9 cellular contexts compared by ENCODE assay signal in the genomic region with DNA sequence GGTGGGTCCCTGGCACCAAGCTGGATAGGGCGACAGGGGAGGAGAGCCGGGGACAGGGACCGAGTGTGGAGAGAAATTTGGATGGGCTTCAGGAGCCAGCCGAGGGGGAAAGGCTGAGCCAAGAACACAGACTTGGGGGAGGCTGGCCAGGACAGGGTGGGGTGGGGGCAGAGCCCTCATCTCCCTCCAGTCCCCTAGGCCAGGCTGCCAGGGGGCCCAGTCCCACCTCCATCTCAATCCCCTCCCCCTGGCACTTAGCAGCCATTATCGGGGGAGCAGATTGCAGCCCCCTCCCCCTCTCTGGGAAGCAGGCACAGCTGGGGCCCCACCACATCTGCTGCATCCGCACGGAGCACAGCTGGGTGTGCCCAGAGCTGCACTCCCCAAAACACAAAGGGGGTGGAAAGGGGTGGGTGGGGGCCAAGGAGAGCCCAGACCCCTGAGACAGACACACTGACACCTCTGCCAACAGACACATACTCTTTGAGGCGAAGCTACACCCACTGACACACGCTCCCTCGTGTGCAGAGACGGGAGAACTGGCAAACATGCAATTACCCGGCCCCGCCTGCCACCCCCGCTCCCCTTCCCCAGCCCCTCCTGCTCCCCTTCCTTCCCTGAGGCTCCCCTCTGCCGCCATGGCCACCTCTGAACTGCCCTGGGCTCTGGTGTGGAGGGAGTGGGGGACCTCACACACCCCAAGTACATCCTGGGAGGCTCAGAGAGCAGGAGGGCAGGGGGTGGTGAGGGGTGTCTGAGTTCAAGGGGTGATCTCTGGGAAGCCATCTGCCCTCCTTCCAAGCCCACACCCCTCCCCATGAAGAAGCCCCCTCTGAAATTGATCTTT. TPM values are rescaled to one million over a fixed set of nuclear protein-coding genes. Genes with fewer than 3 reads are reported as not detected.
A peak's percentile ranks its signal among the peaks of the same experiment; 100 is the strongest.
DNase-seq lines count a peak whose midpoint lies in the region; ATAC-seq and TF ChIP-seq lines count a peak whose summit lies in the region.
"Had no signal": no experiment of that assay in that cellular context is flagged by ENCODE, and none has a peak within 500 bp of the region (broad histone marks: within the 10 kb centered on the region; RNA-seq: fewer than 3 reads in every experiment).

No MANE protein-coding gene starts in this region.

- peaks cover 19% of the 10 kb centered on the region for H3K4me1 Mint-ChIP-seq in activated CD4-positive, alpha-beta T cell treated with anti-CD3 and anti-CD28 coated beads for 36 hours
- peaks cover 14% of the 10 kb centered on the region for H3K4me1 Mint-ChIP-seq in activated CD4-positive, alpha-beta T cell treated with anti-CD3 and anti-CD28 coated beads, Interleukin-2, amount 10 ng/mL, durations not matched to agents 24 days and 14 days
- peaks cover 13% of the 10 kb centered on the region for H3K4me1 Mint-ChIP-seq in stimulated activated naive CD8-positive, alpha-beta T cell treated with anti-CD3 and anti-CD28 coated beads, Interleukin-15, Interleukin-2, amounts not matched to agents 100 ng/mL and 50 ng/mL, for 24 hours (ENCODE audit: low read depth)

- no peak for TF ChIP-seq POLR2A in gastroesophageal sphincter (IDR thresholded peaks at IDR 0.05)
- no peak for TF ChIP-seq POLR2A in tibial nerve (IDR thresholded peaks at IDR 0.05)

- H3K4me3 ChIP-seq in Loucy (ENCODE audit: low read length, poor library complexity, severe bottlenecking) (peak overlapping the region; percentile 17), gastroesophageal sphincter (no peak overlapping the region), brain microvascular endothelial cell (ENCODE audit: low read depth, low read length) (no peak overlapping the region), tibial nerve (no peak overlapping the region)
- H3K4me3 ChIP-seq: skin epidermis had no signal

- H3K4me1 ChIP-seq in Loucy (ENCODE audit: insufficient read depth, low read length, poor library complexity, severe bottlenecking) (peaks cover 2% of the 10 kb centered on the region), gastroesophageal sphincter (peaks cover 0 to 35% (median 16%) of the 10 kb centered on the region in 3 donors), tibial nerve (peaks cover 0 to 49% (median 12%) of the 10 kb centered on the region in 4 donors)

- peaks cover 22% of the 10 kb centered on the region for H3K36me3 Mint-ChIP-seq in activated CD4-positive, alpha-beta T cell treated with anti-CD3 and anti-CD28 coated beads for 36 hours (ENCODE audit: low read depth)
- peaks cover 15% of the 10 kb centered on the region for H3K36me3 Mint-ChIP-seq in activated CD4-positive, alpha-beta T cell treated with anti-CD3 and anti-CD28 coated beads, Interleukin-2, amount 10 ng/mL, durations not matched to agents 24 days and 14 days (ENCODE audit: low read depth)
- peaks cover 17% of the 10 kb centered on the region for H3K36me3 Mint-ChIP-seq in stimulated activated naive CD8-positive, alpha-beta T cell treated with anti-CD3 and anti-CD28 coated beads, Interleukin-15, Interleukin-2, amounts not matched to agents 100 ng/mL and 50 ng/mL, for 24 hours (ENCODE audit: low read depth)

- H3K9ac ChIP-seq in Loucy (ENCODE audit: low read depth, low read length, poor library complexity, severe bottlenecking) = no peak overlapping the region

- POLR2A ChIA-PET in activated CD4-positive, alpha-beta T cell treated with anti-CD3 and anti-CD28 coated beads for 36 hours (lab: Charles Lee) = interaction anchor here (1.4 kb wide), 1 partner anchor 21 kb away, joined by 4 read pairs; no protein-coding TSS in a partner anchor

- H3K27me3 Mint-ChIP-seq in activated CD4-positive, alpha-beta T cell treated with anti-CD3 and anti-CD28 coated beads for 36 hours = peaks cover 42% of the 10 kb centered on the region
- H3K27me3 Mint-ChIP-seq in activated CD4-positive, alpha-beta T cell treated with anti-CD3 and anti-CD28 coated beads, Interleukin-2, amount 10 ng/mL, durations not matched to agents 24 days and 14 days = peaks cover 42% of the 10 kb centered on the region
- peaks cover 39% of the 10 kb centered on the region for H3K27me3 Mint-ChIP-seq in stimulated activated naive CD8-positive, alpha-beta T cell treated with anti-CD3 and anti-CD28 coated beads, Interleukin-15, Interleukin-2, amounts not matched to agents 100 ng/mL and 50 ng/mL, for 24 hours

- H3K9me2 ChIP-seq in Loucy (replicated peaks; ENCODE audit: low read depth, low read length) = no peaks in the 10 kb centered on the region

- H3K27me3 ChIP-seq in Loucy (ENCODE audit: insufficient read depth, low read length, poor library complexity, severe bottlenecking) (peaks cover 5% of the 10 kb centered on the region), gastroesophageal sphincter (peaks cover 41% of the 10 kb centered on the region), brain microvascular endothelial cell (replicated peaks) (peaks cover 37% of the 10 kb centered on the region), tibial nerve (peaks cover 0 to 58% of the 10 kb centered on the region in 2 donors)

- H2AFZ ChIP-seq in Loucy (ENCODE audit: low read length) = no peak overlapping the region

- intact Hi-C loops in activated CD4-positive, alpha-beta T cell treated with anti-CD3 and anti-CD28 coated beads for 36 hours (cut with DNase I, micrococcal nuclease) = loop anchor here in 1 of 2 experiments (10.0 kb wide), 1 partner anchor 1494 kb away; no protein-coding TSS in a partner anchor
- intact Hi-C loops in activated CD4-positive, alpha-beta T cell treated with anti-CD3 and anti-CD28 coated beads, Interleukin-2, amount 10 ng/mL, durations not matched to agents 24 days and 14 days (cut with micrococcal nuclease) = no loop called here

- H3F3A ChIP-seq in Loucy (ENCODE audit: low read depth) = no peaks in the 10 kb centered on the region

- no peaks in the 10 kb centered on the region for H4K20me1 ChIP-seq in Loucy (ENCODE audit: insufficient read depth, low read length, poor library complexity, severe bottlenecking)

- CTCF ChIA-PET in activated CD4-positive, alpha-beta T cell treated with anti-CD3 and anti-CD28 coated beads for 36 hours (lab: Charles Lee) = interaction anchor here (0.5 to 5.6 kb wide), 12 partner anchors 9 to 223 kb away, joined by 3 to 55 read pairs (median 4); partner anchors contain the start of genes GMPPA and SPEG

- 13 to 19% methylated on average over 3 to 5 of the region's 15 CpGs for WGBS in gastroesophageal sphincter (ENCODE audit: low coverage in 1 of 2), 2 donors
- WGBS in tibial nerve, 2 donors = 13 to 15% methylated on average over 6 to 11 of the region's 15 CpGs

- TF ChIP-seq EP300 in gastroesophageal sphincter (IDR thresholded peaks at IDR 0.05) (no peak), tibial nerve (IDR thresholded peaks at IDR 0.05) (no peak)

- no peaks in the 10 kb centered on the region for H3K79me2 ChIP-seq in Loucy (ENCODE audit: insufficient read depth, low read length)

- H3K4me2 ChIP-seq in Loucy (ENCODE audit: low read depth, low read length, poor library complexity, severe bottlenecking) = no peak overlapping the region

- ATAC-seq in activated CD4-positive, alpha-beta T cell treated with anti-CD3 and anti-CD28 coated beads for 36 hours = peak; percentile 25
- ATAC-seq in gastroesophageal sphincter = peak; percentile 27

- H3K36me3 ChIP-seq in Loucy (ENCODE audit: insufficient read depth, low read length) (no peaks in the 10 kb centered on the region), gastroesophageal sphincter (peaks cover 0 to 34% of the 10 kb centered on the region in 2 donors), brain microvascular endothelial cell (replicated peaks) (peaks cover 16% of the 10 kb centered on the region), tibial nerve (peaks cover 0 to 37% (median 0%) of the 10 kb centered on the region in 3 donors)

- in situ Hi-C loops in brain microvascular endothelial cell (cut with HindIII; ENCODE audit: low pct_ligation_motif_present, low sequenced_read_pairs) = no loop called here

- H3K9me3 Mint-ChIP-seq in activated CD4-positive, alpha-beta T cell treated with anti-CD3 and anti-CD28 coated beads for 36 hours (ENCODE audit: low read depth) = no peaks in the 10 kb centered on the region
- no peaks in the 10 kb centered on the region for H3K9me3 Mint-ChIP-seq in activated CD4-positive, alpha-beta T cell treated with anti-CD3 and anti-CD28 coated beads, Interleukin-2, amount 10 ng/mL, durations not matched to agents 24 days and 14 days
- no peaks in the 10 kb centered on the region for H3K9me3 Mint-ChIP-seq in stimulated activated naive CD8-positive, alpha-beta T cell treated with anti-CD3 and anti-CD28 coated beads, Interleukin-15, Interleukin-2, amounts not matched to agents 100 ng/mL and 50 ng/mL, for 24 hours

- H3K27ac ChIP-seq in gastroesophageal sphincter (no peak overlapping the region), brain microvascular endothelial cell (no peak overlapping the region), tibial nerve (no peak overlapping the region)
- H3K27ac ChIP-seq: skin epidermis had no signal

- no peak for DNase-seq in activated CD4-positive, alpha-beta T cell treated with anti-CD3 and anti-CD28 coated beads for 36 hours
- no peak for DNase-seq in activated CD4-positive, alpha-beta T cell treated with anti-CD3 and anti-CD28 coated beads, Interleukin-2, amount 10 ng/mL, durations not matched to agents 24 days and 14 days
- no peak for DNase-seq in brain microvascular endothelial cell
- no peak for DNase-seq in tibial nerve (ENCODE audit: low spot score in 2 of 2)
- DNase-seq in activated naive CD4-positive, alpha-beta T cell treated with Interleukin-2 at 50 U/mL for 16 hours = no peak

- H3K9me3 ChIP-seq in Loucy (ENCODE audit: insufficient read depth, low read depth, low read length) = no peaks in the 10 kb centered on the region
- H3K9me3 ChIP-seq in gastroesophageal sphincter = no peaks in the 10 kb centered on the region
- no peaks in the 10 kb centered on the region for H3K9me3 ChIP-seq in tibial nerve

- H3K4me3 Mint-ChIP-seq in activated CD4-positive, alpha-beta T cell treated with anti-CD3 and anti-CD28 coated beads for 36 hours = no peak overlapping the region
- H3K4me3 Mint-ChIP-seq in activated CD4-positive, alpha-beta T cell treated with anti-CD3 and anti-CD28 coated beads, Interleukin-2, amount 10 ng/mL, durations not matched to agents 24 days and 14 days = no peak overlapping the region
- H3K4me3 Mint-ChIP-seq in stimulated activated naive CD8-positive, alpha-beta T cell treated with anti-CD3 and anti-CD28 coated beads, Interleukin-15, Interleukin-2, amounts not matched to agents 100 ng/mL and 50 ng/mL, for 24 hours = peak overlapping the region; percentile 20

- no peak for TF ChIP-seq CTCF in Loucy (conservative IDR thresholded peaks at IDR 0.05; ENCODE audit: low read length)
- no peak for TF ChIP-seq CTCF in gastroesophageal sphincter (IDR thresholded peaks at IDR 0.05)
- TF ChIP-seq CTCF in brain microvascular endothelial cell (IDR thresholded peaks at IDR 0.05; ENCODE audit: low read depth, low read length, missing control alignments) = no peak
- TF ChIP-seq CTCF in tibial nerve (IDR thresholded peaks at IDR 0.05) = no peak

- H3K27ac Mint-ChIP-seq in activated CD4-positive, alpha-beta T cell treated with anti-CD3 and anti-CD28 coated beads for 36 hours = no peak overlapping the region
- H3K27ac Mint-ChIP-seq in activated CD4-positive, alpha-beta T cell treated with anti-CD3 and anti-CD28 coated beads, Interleukin-2, amount 10 ng/mL, durations not matched to agents 24 days and 14 days = no peak overlapping the region
- H3K27ac Mint-ChIP-seq in stimulated activated naive CD8-positive, alpha-beta T cell treated with anti-CD3 and anti-CD28 coated beads, Interleukin-15, Interleukin-2, amounts not matched to agents 100 ng/mL and 50 ng/mL, for 24 hours = no peak overlapping the region

RNA-seq across cellular contexts. Expression of gene ASIC4, which starts 5.1 kb away (rescaled TPM):
- not detected for total RNA-seq in activated CD4-positive, alpha-beta T cell treated with anti-CD3 and anti-CD28 coated beads for 36 hours
- total RNA-seq in activated CD4-positive, alpha-beta T cell treated with anti-CD3 and anti-CD28 coated beads, Interleukin-2, amount 10 ng/mL, durations not matched to agents 24 days and 14 days = not detected in 2 replicates
- total RNA-seq in gastroesophageal sphincter = under 1 TPM in 1 of 4 donors, not detected in 3; 0.16 TPM
- total RNA-seq in tibial nerve = 1 to 10 TPM in 1 of 4 donors, under 1 TPM in 1, not detected in 2; 0.42 to 3.0 TPM

RNA-seq across cellular contexts. Expression of gene GMPPA, which starts 10.5 kb away (rescaled TPM):
- 10 to 100 TPM; 35.2 to 35.5 TPM for total RNA-seq in activated CD4-positive, alpha-beta T cell treated with anti-CD3 and anti-CD28 coated beads for 36 hours
- 45.5 and 46.0 TPM in 2 replicates for total RNA-seq in activated CD4-positive, alpha-beta T cell treated with anti-CD3 and anti-CD28 coated beads, Interleukin-2, amount 10 ng/mL, durations not matched to agents 24 days and 14 days
- total RNA-seq in gastroesophageal sphincter (10 to 100 TPM; 11.3 to 26.4 (median 14.2) TPM), tibial nerve (10 to 100 TPM; 18.8 to 29.7 (median 27.8) TPM)

RNA-seq across cellular contexts. Expression of gene CHPF, which starts 34.5 kb away (rescaled TPM):
- 10 to 100 TPM; 14.1 to 17.1 TPM for total RNA-seq in activated CD4-positive, alpha-beta T cell treated with anti-CD3 and anti-CD28 coated beads for 36 hours
- 37.8 and 38.3 TPM in 2 replicates for total RNA-seq in activated CD4-positive, alpha-beta T cell treated with anti-CD3 and anti-CD28 coated beads, Interleukin-2, amount 10 ng/mL, durations not matched to agents 24 days and 14 days
- 10 to 100 TPM; 36.0 to 66.0 (median 54.8) TPM for total RNA-seq in gastroesophageal sphincter
- 10 to 100 TPM; 51.3 to 91.2 (median 62.9) TPM for total RNA-seq in tibial nerve

RNA-seq across cellular contexts. Expression of gene TMEM198, which starts 34.7 kb away (rescaled TPM):
- 1 to 10 TPM; 2.4 to 2.7 TPM for total RNA-seq in activated CD4-positive, alpha-beta T cell treated with anti-CD3 and anti-CD28 coated beads for 36 hours
- total RNA-seq in activated CD4-positive, alpha-beta T cell treated with anti-CD3 and anti-CD28 coated beads, Interleukin-2, amount 10 ng/mL, durations not matched to agents 24 days and 14 days = 3.1 and 3.4 TPM in 2 replicates
- 1 to 10 TPM; 1.6 to 9.5 (median 4.1) TPM for total RNA-seq in gastroesophageal sphincter
- 1 to 10 TPM; 1.6 to 2.4 (median 1.9) TPM for total RNA-seq in tibial nerve
